1 cellular context compared by ENCODE assay signal in genomic region chr13:91904005-91904404, GRCh38.
A peak's percentile ranks its signal among the peaks of the same experiment; 100 is the strongest.
TF ChIP-seq lines count a peak whose summit lies in the region.

No MANE protein-coding gene starts in this region.

TF ChIP-seq in GM12878, 131 proteins besides CTCF, POLR2A, EP300 and RAD21 (continued from another document):
- TF ChIP-seq ATF2 (IDR thresholded peaks at IDR 0.05; ENCODE audit: low read length) (no peak), CBX3 (IDR thresholded peaks at IDR 0.05; ENCODE audit: borderline replicate concordance, low read depth) (no peak), CHD4 (IDR thresholded peaks at IDR 0.05) (no peak), CHD2 (IDR thresholded peaks at IDR 0.05; ENCODE audit: borderline replicate concordance, low read depth, low read length) (no peak), FOXM1 (IDR thresholded peaks at IDR 0.05; ENCODE audit: low read depth, low read length) (0 out of 2 replicates have a peak, but pooled peaks have one; percentile 26), FOXK2 (IDR thresholded peaks at IDR 0.05) (no peak), ZNF384 (IDR thresholded peaks at IDR 0.05; ENCODE audit: borderline replicate concordance, low read depth, low read length) (peak; percentile 89), SIN3A (IDR thresholded peaks at IDR 0.05; ENCODE audit: low read depth, low read length) (no peak), NR2C1 (IDR thresholded peaks at IDR 0.05) (no peak)
TF ChIP-seq in GM12878: peak in this region for 8.
